ENCODE assay signal across 2 cellular contexts in genomic region chr2:110675679-110676078, GRCh38.
TF ChIP-seq lines count a peak whose summit lies in the region.

No MANE protein-coding gene starts in this region.

TF ChIP-seq in SK-N-SH treated with all-trans-retinoic acid at 6 μM for 48 hours, 23 proteins besides CTCF, POLR2A, EP300 and RAD21 (continued from another document):
- no peak for TF ChIP-seq TSHZ2 (CRISPR knock-in tag; IDR thresholded peaks at IDR 0.05)
- TF ChIP-seq ZNF565 (CRISPR knock-in tag; conservative IDR thresholded peaks at IDR 0.05; ENCODE audit: low read depth): no peak
- no peak for TF ChIP-seq ISL1 (CRISPR knock-in tag; IDR thresholded peaks at IDR 0.05)
- TF ChIP-seq ARNTL (CRISPR knock-in tag; IDR thresholded peaks at IDR 0.05; ENCODE audit: borderline replicate concordance, low read depth): no peak
- TF ChIP-seq CREB5 (CRISPR knock-in tag; IDR thresholded peaks at IDR 0.05; ENCODE audit: low read depth): no peak
- TF ChIP-seq ESRRG (CRISPR knock-in tag; IDR thresholded peaks at IDR 0.05): no peak
- TF ChIP-seq ZC3H10 (CRISPR knock-in tag; IDR thresholded peaks at IDR 0.05): no peak
- TF ChIP-seq OSR1 (CRISPR knock-in tag; IDR thresholded peaks at IDR 0.05): no peak
- no peak for TF ChIP-seq POU6F1 (CRISPR knock-in tag; IDR thresholded peaks at IDR 0.05; ENCODE audit: borderline replicate concordance, low read depth)
- TF ChIP-seq ZFP30 (CRISPR knock-in tag; IDR thresholded peaks at IDR 0.05): no peak
- TF ChIP-seq CSRNP3 (CRISPR knock-in tag; IDR thresholded peaks at IDR 0.05): no peak
- TF ChIP-seq TOX (CRISPR knock-in tag; IDR thresholded peaks at IDR 0.05; ENCODE audit: borderline replicate concordance): no peak
- no peak for TF ChIP-seq TCF4 (CRISPR knock-in tag; IDR thresholded peaks at IDR 0.05; ENCODE audit: borderline replicate concordance)
- no peak for TF ChIP-seq SNAI2 (CRISPR knock-in tag; IDR thresholded peaks at IDR 0.05)
- no peak for TF ChIP-seq ZNF8 (CRISPR knock-in tag; IDR thresholded peaks at IDR 0.05)
- TF ChIP-seq BACH2 (CRISPR knock-in tag; IDR thresholded peaks at IDR 0.05; ENCODE audit: borderline replicate concordance): no peak

TF ChIP-seq in WTC11, 78 proteins besides CTCF, POLR2A, EP300 and RAD21 (continued from another document):
- TF ChIP-seq NR3C1 (CRISPR knock-in tag; conservative IDR thresholded peaks at IDR 0.05; ENCODE audit: low read depth): no peak
- TF ChIP-seq ATF3 (CRISPR knock-in tag; conservative IDR thresholded peaks at IDR 0.05): no peak
- TF ChIP-seq HMGXB4 (CRISPR knock-in tag; IDR thresholded peaks at IDR 0.05): no peak
- no peak for TF ChIP-seq NFATC4 (CRISPR knock-in tag; IDR thresholded peaks at IDR 0.05)
- TF ChIP-seq ATF1 (CRISPR knock-in tag; IDR thresholded peaks at IDR 0.05): no peak
- no peak for TF ChIP-seq MYBL2 (CRISPR knock-in tag; IDR thresholded peaks at IDR 0.05)
- TF ChIP-seq ARID4B (CRISPR knock-in tag; IDR thresholded peaks at IDR 0.05; ENCODE audit: borderline replicate concordance): no peak
- TF ChIP-seq CREM (CRISPR knock-in tag; IDR thresholded peaks at IDR 0.05): no peak
- no peak for TF ChIP-seq TEAD1 (CRISPR knock-in tag; IDR thresholded peaks at IDR 0.05)
